1 cellular context compared by ENCODE assay signal in genomic region chr19:47057328-47057727, GRCh38.
TF ChIP-seq lines count a peak whose summit lies in the region.

No MANE protein-coding gene starts in this region.

TF ChIP-seq in K562, 482 proteins besides CTCF, POLR2A, EP300 and RAD21:
- TF ChIP-seq LCOR (CRISPR knock-in tag; IDR thresholded peaks at IDR 0.05) (no peak), ETV6 (IDR thresholded peaks at IDR 0.05; ENCODE audit: borderline replicate concordance in 1 of 2, low read depth in 2 of 2, low read length in 1 of 2) (no peak), ETV6 (CRISPR knock-in tag; IDR thresholded peaks at IDR 0.05; ENCODE audit: borderline replicate concordance) (no peak), SLC30A9 (CRISPR knock-in tag; IDR thresholded peaks at IDR 0.05) (no peak), SMAD3 (CRISPR knock-in tag; conservative IDR thresholded peaks at IDR 0.05) (no peak), PKNOX1 (IDR thresholded peaks at IDR 0.05) (no peak)
- TF ChIP-seq, protein P1, sequence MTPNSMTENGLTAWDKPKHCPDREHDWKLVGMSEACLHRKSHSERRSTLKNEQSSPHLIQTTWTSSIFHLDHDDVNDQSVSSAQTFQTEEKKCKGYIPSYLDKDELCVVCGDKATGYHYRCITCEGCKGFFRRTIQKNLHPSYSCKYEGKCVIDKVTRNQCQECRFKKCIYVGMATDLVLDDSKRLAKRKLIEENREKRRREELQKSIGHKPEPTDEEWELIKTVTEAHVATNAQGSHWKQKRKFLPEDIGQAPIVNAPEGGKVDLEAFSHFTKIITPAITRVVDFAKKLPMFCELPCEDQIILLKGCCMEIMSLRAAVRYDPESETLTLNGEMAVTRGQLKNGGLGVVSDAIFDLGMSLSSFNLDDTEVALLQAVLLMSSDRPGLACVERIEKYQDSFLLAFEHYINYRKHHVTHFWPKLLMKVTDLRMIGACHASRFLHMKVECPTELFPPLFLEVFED (CRISPR knock-in tag; conservative IDR thresholded peaks at IDR 0.05), result no peak
